32 cellular contexts compared by ENCODE assay signal in genomic region chr2:86239745-86240144, GRCh38.
"Had no signal": no experiment of that assay in that cellular context is flagged by ENCODE, and none has a peak within 500 bp of the region (broad histone marks: within the 10 kb centered on the region; RNA-seq: fewer than 3 reads in every experiment).

No MANE protein-coding gene starts in this region.

- H3K36me3 ChIP-seq: heart right ventricle, left ventricle myocardium inferior, lower lobe of right lung, neutrophil, pancreas, stomach, thyroid gland, vagina had no signal

- FAIRE-seq: colon, endothelial cell of umbilical vein, islet of Langerhans, pancreas had no signal

- ATAC-seq: left colon; lower lobe of right lung; mucosa of descending colon; naive thymus-derived CD4-positive, alpha-beta T cell; pancreas; sciatic nerve had no signal

- H3K9me3 ChIP-seq: esophagus muscularis mucosa, left ventricle myocardium inferior, lower lobe of right lung, mucosa of descending colon, neutrophil, pancreas, stomach, thyroid gland, vagina had no signal

- H3K27ac ChIP-seq: heart right ventricle, left ventricle myocardium inferior, lower lobe of right lung, neutrophil, pancreas, stomach, thyroid gland, vagina had no signal

- H3K4me1 ChIP-seq: thyroid gland, vagina had no signal

- H3K4me2 ChIP-seq: smooth muscle cell had no signal

- H3K4me3 ChIP-seq: esophagus muscularis mucosa, heart right ventricle, left ventricle myocardium inferior, lower lobe of right lung, mucosa of descending colon, pancreas, smooth muscle cell, stomach, thyroid gland, vagina had no signal

- H3K4me3 Mint-ChIP-seq: dendritic cell treated with granulocyte-macrophage colony-stimulating factor and Interleukin-4, amounts not matched to agents 40 ng/mL and 50 ng/mL, for 4 days; endodermal cell; mesothelial cell of epicardium; nephron had no signal

- DNase-seq: effector CD8-positive, alpha-beta T cell; endodermal cell; foreskin melanocyte; glutamatergic neuron; heart right ventricle; hippocampal formation; left colon; left ventricle myocardium inferior; lower lobe of right lung; mucosa of descending colon; naive thymus-derived CD4-positive, alpha-beta T cell; pancreas; retina; stimulated activated CD4-positive, alpha-beta T cell treated with anti-CD3 and anti-CD28 coated beads, Interleukin-12 subunit alpha, Interleukin-12 subunit beta, amount 100 ng/mL, for 4 hours; stimulated activated CD4-positive, alpha-beta T cell treated with anti-CD3 and anti-CD28 coated beads, Interleukin-1b, Interleukin-23, amount 100 ng/mL, for 48 hours; stimulated activated CD4-positive, alpha-beta T cell treated with anti-CD3 and anti-CD28 coated beads, Interleukin-4, amount 100 ng/mL, for 1 hour; stimulated activated CD8-positive, alpha-beta memory T cell treated with anti-CD3 and anti-CD28 coated beads, Interleukin-4, amount 100 ng/mL, for 48 hours; stimulated activated naive CD4-positive, alpha-beta T cell treated with Interleukin-2 at 50 U/mL for 16 hours; stomach; thyroid gland; trophoblast cell had no signal

- H3K36me3 Mint-ChIP-seq: mesothelial cell of epicardium; naive thymus-derived CD4-positive, alpha-beta T cell had no signal

- H3K27ac Mint-ChIP-seq: dendritic cell treated with granulocyte-macrophage colony-stimulating factor and Interleukin-4, amounts not matched to agents 40 ng/mL and 50 ng/mL, for 4 days; endodermal cell; mesothelial cell of epicardium; naive thymus-derived CD4-positive, alpha-beta T cell; nephron had no signal

- H3K4me1 Mint-ChIP-seq: endodermal cell had no signal

- H3K9me3 Mint-ChIP-seq: dendritic cell treated with granulocyte-macrophage colony-stimulating factor and Interleukin-4, amounts not matched to agents 40 ng/mL and 50 ng/mL, for 4 days had no signal

- H3K27me3 ChIP-seq: esophagus muscularis mucosa, heart right ventricle, pancreas, stomach, thyroid gland, vagina had no signal
